1 cellular context compared by ENCODE assay signal in genomic region chr6:132749111-132749510, GRCh38.
TF ChIP-seq lines count a peak whose summit lies in the region.

No MANE protein-coding gene starts in this region.

TF ChIP-seq in K562, 482 proteins besides CTCF, POLR2A, EP300 and RAD21:
- TF ChIP-seq TRIM24 (IDR thresholded peaks at IDR 0.05) = peak; percentile 72 to 77; a peak in 2 of 4 replicates
- TF ChIP-seq, protein P1, sequence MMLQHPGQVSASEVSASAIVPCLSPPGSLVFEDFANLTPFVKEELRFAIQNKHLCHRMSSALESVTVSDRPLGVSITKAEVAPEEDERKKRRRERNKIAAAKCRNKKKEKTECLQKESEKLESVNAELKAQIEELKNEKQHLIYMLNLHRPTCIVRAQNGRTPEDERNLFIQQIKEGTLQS (IDR thresholded peaks at IDR 0.05) = peak; percentile 41; the same call in 1 of the 2 replicates
- TF ChIP-seq, protein P1 (CRISPR knock-in tag; conservative IDR thresholded peaks at IDR 0.05) = no peak
- TF ChIP-seq ZNF589 (CRISPR knock-in tag; IDR thresholded peaks at IDR 0.05; ENCODE audit: low read depth) = 0 out of 2 replicates have a peak, but pooled peaks have one; percentile 34
- TF ChIP-seq ETV5 (CRISPR knock-in tag; IDR thresholded peaks at IDR 0.05; ENCODE audit: low read depth) = no peak
- no peak for TF ChIP-seq NR3C1 (CRISPR knock-in tag; IDR thresholded peaks at IDR 0.05)
- peak; percentile 61 for TF ChIP-seq CEBPG (CRISPR knock-in tag; IDR thresholded peaks at IDR 0.05)
- TF ChIP-seq CEBPG (tag; conservative IDR thresholded peaks at IDR 0.05 in 1 of 2, IDR thresholded peaks at IDR 0.05 in 1 of 2) = peak; percentile 52 to 88; a peak in 3 of 4 replicates
- peak; percentile 65 for TF ChIP-seq GABPA (tag; conservative IDR thresholded peaks at IDR 0.05; ENCODE audit: low read depth)
- TF ChIP-seq ETV1 (tag; conservative IDR thresholded peaks at IDR 0.05; ENCODE audit: low read depth) = peak; percentile 48
- TF ChIP-seq, protein P2, sequence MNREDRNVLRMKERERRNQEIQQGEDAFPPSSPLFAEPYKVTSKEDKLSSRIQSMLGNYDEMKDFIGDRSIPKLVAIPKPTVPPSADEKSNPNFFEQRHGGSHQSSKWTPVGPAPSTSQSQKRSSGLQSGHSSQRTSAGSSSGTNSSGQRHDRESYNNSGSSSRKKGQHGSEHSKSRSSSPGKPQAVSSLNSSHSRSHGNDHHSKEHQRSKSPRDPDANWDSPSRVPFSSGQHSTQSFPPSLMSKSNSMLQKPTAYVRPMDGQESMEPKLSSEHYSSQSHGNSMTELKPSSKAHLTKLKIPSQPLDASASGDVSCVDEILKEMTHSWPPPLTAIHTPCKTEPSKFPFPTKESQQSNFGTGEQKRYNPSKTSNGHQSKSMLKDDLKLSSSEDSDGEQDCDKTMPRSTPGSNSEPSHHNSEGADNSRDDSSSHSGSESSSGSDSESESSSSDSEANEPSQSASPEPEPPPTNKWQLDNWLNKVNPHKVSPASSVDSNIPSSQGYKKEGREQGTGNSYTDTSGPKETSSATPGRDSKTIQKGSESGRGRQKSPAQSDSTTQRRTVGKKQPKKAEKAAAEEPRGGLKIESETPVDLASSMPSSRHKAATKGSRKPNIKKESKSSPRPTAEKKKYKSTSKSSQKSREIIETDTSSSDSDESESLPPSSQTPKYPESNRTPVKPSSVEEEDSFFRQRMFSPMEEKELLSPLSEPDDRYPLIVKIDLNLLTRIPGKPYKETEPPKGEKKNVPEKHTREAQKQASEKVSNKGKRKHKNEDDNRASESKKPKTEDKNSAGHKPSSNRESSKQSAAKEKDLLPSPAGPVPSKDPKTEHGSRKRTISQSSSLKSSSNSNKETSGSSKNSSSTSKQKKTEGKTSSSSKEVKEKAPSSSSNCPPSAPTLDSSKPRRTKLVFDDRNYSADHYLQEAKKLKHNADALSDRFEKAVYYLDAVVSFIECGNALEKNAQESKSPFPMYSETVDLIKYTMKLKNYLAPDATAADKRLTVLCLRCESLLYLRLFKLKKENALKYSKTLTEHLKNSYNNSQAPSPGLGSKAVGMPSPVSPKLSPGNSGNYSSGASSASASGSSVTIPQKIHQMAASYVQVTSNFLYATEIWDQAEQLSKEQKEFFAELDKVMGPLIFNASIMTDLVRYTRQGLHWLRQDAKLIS (CRISPR knock-in tag; IDR thresholded peaks at IDR 0.05) = no peak
- peak; percentile 85 for TF ChIP-seq ATF4 (CRISPR knock-in tag; IDR thresholded peaks at IDR 0.05)
- no peak for TF ChIP-seq TAF7 (tag; IDR thresholded peaks at IDR 0.05)
- no peak for TF ChIP-seq NCOA4 (IDR thresholded peaks at IDR 0.05; ENCODE audit: partially characterized antibody)
